36 cellular contexts compared by ENCODE assay signal in genomic region chr18:4084501-4084900, GRCh38.
"Had no signal": no experiment of that assay in that cellular context is flagged by ENCODE, and none has a peak within 500 bp of the region (broad histone marks: within the 10 kb centered on the region; RNA-seq: fewer than 3 reads in every experiment).

No MANE protein-coding gene starts in this region.

- DNase-seq: activated CD4-positive, alpha-beta memory T cell treated with anti-CD3 and anti-CD28 coated beads, Interleukin-2, amount 10 ng/mL, durations not matched to agents 7 days and 5 days; activated CD4-positive, alpha-beta T cell treated with anti-CD3 and anti-CD28 coated beads for 1 hour; activated CD4-positive, alpha-beta T cell treated with anti-CD3 and anti-CD28 coated beads for 36 hours; activated CD4-positive, alpha-beta T cell treated with anti-CD3 and anti-CD28 coated beads for 48 hours; activated CD4-positive, alpha-beta T cell treated with anti-CD3 and anti-CD28 coated beads, Interleukin-2, amount 10 ng/mL, durations not matched to agents 7 days and 5 days; activated CD4-positive, alpha-beta T cell treated with anti-CD3 and anti-CD28 coated beads, Interleukin-2, amount 50 U/mL, for 48 hours; activated CD4-positive, CD25-positive, alpha-beta regulatory T cell; activated CD8-positive, alpha-beta memory T cell treated with anti-CD3 and anti-CD28 coated beads for 24 hours; activated CD8-positive, alpha-beta memory T cell treated with anti-CD3 and anti-CD28 coated beads, Interleukin-2, amount 10 ng/mL, durations not matched to agents 7 days and 5 days; activated CD8-positive, alpha-beta memory T cell treated with anti-CD3 and anti-CD28 coated beads, Interleukin-2, amount 50 U/mL, for 48 hours; activated CD8-positive, alpha-beta T cell treated with anti-CD3 and anti-CD28 coated beads, Interleukin-2, amount 10 ng/mL, durations not matched to agents 7 days and 5 days; activated effector memory CD4-positive, alpha-beta T cell treated with Interleukin-2 at 50 U/mL for 16 hours; activated gamma-delta T cell; activated naive CD4-positive, alpha-beta T cell treated with anti-CD3 and anti-CD28 coated beads, Interleukin-2, amount 10 ng/mL, durations not matched to agents 7 days and 5 days; activated naive CD4-positive, alpha-beta T cell treated with Interleukin-2 at 50 U/mL for 16 hours; activated naive CD8-positive, alpha-beta T cell treated with anti-CD3 and anti-CD28 coated beads, Interleukin-2, amount 10 ng/mL, durations not matched to agents 7 days and 5 days; activated naive CD8-positive, alpha-beta T cell treated with anti-CD3 and anti-CD28 coated beads, Interleukin-2, amount 50 U/mL, for 24 hours; activated T-cell treated with anti-CD3 and anti-CD28 coated beads, Interleukin-2, amount 50 U/mL, for 24 hours; activated T-cell treated with anti-CD3 and anti-CD28 coated beads, Interleukin-2, amount 50 U/mL, for 48 hours; amygdala; anterior cingulate cortex; caudate nucleus; cerebellar nuclear complex; T-helper 1 cell; T-helper 2 cell; T-helper 9 cell had no signal

- H3K27me3 ChIP-seq: ascending aorta, cardiac muscle cell had no signal

- H3K27ac ChIP-seq: ascending aorta, cardiac muscle cell had no signal

- H3K27ac Mint-ChIP-seq: activated CD4-positive, alpha-beta memory T cell treated with anti-CD3 and anti-CD28 coated beads, Interleukin-2, amount 10 ng/mL, durations not matched to agents 7 days and 5 days; activated CD4-positive, alpha-beta T cell treated with anti-CD3 and anti-CD28 coated beads for 36 hours; activated CD4-positive, alpha-beta T cell treated with anti-CD3 and anti-CD28 coated beads, Interleukin-2, amount 10 ng/mL, durations not matched to agents 7 days and 5 days; activated CD8-positive, alpha-beta memory T cell treated with anti-CD3 and anti-CD28 coated beads, Interleukin-2, amount 10 ng/mL, durations not matched to agents 7 days and 5 days; activated CD8-positive, alpha-beta T cell treated with anti-CD3 and anti-CD28 coated beads, Interleukin-2, amount 10 ng/mL, durations not matched to agents 7 days and 5 days; activated naive CD4-positive, alpha-beta T cell treated with anti-CD3 and anti-CD28 coated beads, Interleukin-2, amount 10 ng/mL, durations not matched to agents 7 days and 5 days; activated naive CD4-positive, alpha-beta T cell treated with anti-CD3 and anti-CD28 coated beads, Interleukin-2, amount 50 U/mL, for 24 hours; activated naive CD8-positive, alpha-beta T cell; activated naive CD8-positive, alpha-beta T cell treated with anti-CD3 and anti-CD28 coated beads, Interleukin-2, amount 10 ng/mL, durations not matched to agents 7 days and 5 days; activated naive CD8-positive, alpha-beta T cell treated with anti-CD3 and anti-CD28 coated beads, Interleukin-2, amount 50 U/mL, for 24 hours; activated T-cell treated with anti-CD3 and anti-CD28 coated beads, Interleukin-2, amount 50 U/mL, for 24 hours; activated T-helper 2 cell treated with anti-CD3 and anti-CD28 coated beads, Interferon-gamma antibody, Interleukin-2, Interleukin-4, amounts not matched to agents 10 μg/mL and 5 μg/mL and 100 μg/mL, durations not matched to agents 14 hours and 24 hours and 36 hours; T-helper 1 cell treated with Interleukin-12 subunit alpha and Interleukin-12 subunit beta and Interleukin-4 antibody, amounts not matched to agents 30 μg/mL and 1 μg/mL, for 36 hours; T-helper 2 cell treated with Interferon-gamma antibody and Interleukin-4, amounts not matched to agents 5 μg/mL and 100 μg/mL, for 36 hours had no signal

- H3K4me3 ChIP-seq: ascending aorta, cardiac muscle cell had no signal

- H3K36me3 Mint-ChIP-seq: activated CD8-positive, alpha-beta memory T cell treated with anti-CD3 and anti-CD28 coated beads, Interleukin-2, amount 10 ng/mL, durations not matched to agents 7 days and 5 days; activated naive CD4-positive, alpha-beta T cell treated with anti-CD3 and anti-CD28 coated beads, Interleukin-2, amount 10 ng/mL, durations not matched to agents 7 days and 5 days; activated naive CD4-positive, alpha-beta T cell treated with anti-CD3 and anti-CD28 coated beads, Interleukin-2, amount 50 U/mL, for 24 hours; activated naive CD8-positive, alpha-beta T cell; activated naive CD8-positive, alpha-beta T cell treated with anti-CD3 and anti-CD28 coated beads, Interleukin-2, amount 10 ng/mL, durations not matched to agents 7 days and 5 days had no signal

- H3K4me1 ChIP-seq: ascending aorta had no signal

- H3K4me1 Mint-ChIP-seq: activated CD4-positive, alpha-beta memory T cell treated with anti-CD3 and anti-CD28 coated beads, Interleukin-2, amount 10 ng/mL, durations not matched to agents 7 days and 5 days; activated CD4-positive, alpha-beta T cell treated with anti-CD3 and anti-CD28 coated beads for 36 hours; activated CD4-positive, alpha-beta T cell treated with anti-CD3 and anti-CD28 coated beads, Interleukin-2, amount 10 ng/mL, durations not matched to agents 7 days and 5 days; activated CD8-positive, alpha-beta memory T cell treated with anti-CD3 and anti-CD28 coated beads, Interleukin-2, amount 10 ng/mL, durations not matched to agents 7 days and 5 days; activated naive CD4-positive, alpha-beta T cell treated with anti-CD3 and anti-CD28 coated beads, Interleukin-2, amount 10 ng/mL, durations not matched to agents 7 days and 5 days; activated naive CD4-positive, alpha-beta T cell treated with anti-CD3 and anti-CD28 coated beads, Interleukin-2, amount 50 U/mL, for 24 hours; activated naive CD8-positive, alpha-beta T cell treated with anti-CD3 and anti-CD28 coated beads, Interleukin-2, amount 10 ng/mL, durations not matched to agents 7 days and 5 days; activated naive CD8-positive, alpha-beta T cell treated with anti-CD3 and anti-CD28 coated beads, Interleukin-2, amount 50 U/mL, for 24 hours; central memory CD8-positive, alpha-beta T cell had no signal

- H3K4me3 Mint-ChIP-seq: activated CD4-positive, alpha-beta memory T cell treated with anti-CD3 and anti-CD28 coated beads, Interleukin-2, amount 10 ng/mL, durations not matched to agents 7 days and 5 days; activated CD4-positive, alpha-beta T cell treated with anti-CD3 and anti-CD28 coated beads for 36 hours; activated CD4-positive, alpha-beta T cell treated with anti-CD3 and anti-CD28 coated beads, Interleukin-2, amount 10 ng/mL, durations not matched to agents 7 days and 5 days; activated CD8-positive, alpha-beta memory T cell treated with anti-CD3 and anti-CD28 coated beads, Interleukin-2, amount 10 ng/mL, durations not matched to agents 7 days and 5 days; activated CD8-positive, alpha-beta T cell treated with anti-CD3 and anti-CD28 coated beads, Interleukin-2, amount 10 ng/mL, durations not matched to agents 7 days and 5 days; activated naive CD4-positive, alpha-beta T cell treated with anti-CD3 and anti-CD28 coated beads, Interleukin-2, amount 10 ng/mL, durations not matched to agents 7 days and 5 days; activated naive CD4-positive, alpha-beta T cell treated with anti-CD3 and anti-CD28 coated beads, Interleukin-2, amount 50 U/mL, for 24 hours; activated naive CD8-positive, alpha-beta T cell; activated naive CD8-positive, alpha-beta T cell treated with anti-CD3 and anti-CD28 coated beads, Interleukin-2, amount 10 ng/mL, durations not matched to agents 7 days and 5 days; activated naive CD8-positive, alpha-beta T cell treated with anti-CD3 and anti-CD28 coated beads, Interleukin-2, amount 50 U/mL, for 24 hours; activated T-cell treated with anti-CD3 and anti-CD28 coated beads, Interleukin-2, amount 50 U/mL, for 24 hours; brain; central memory CD8-positive, alpha-beta T cell; T-helper 1 cell treated with Interleukin-12 subunit alpha and Interleukin-12 subunit beta and Interleukin-4 antibody, amounts not matched to agents 30 μg/mL and 1 μg/mL, for 36 hours; T-helper 2 cell treated with Interferon-gamma antibody and Interleukin-4, amounts not matched to agents 5 μg/mL and 100 μg/mL, for 36 hours had no signal

- H3K9me3 Mint-ChIP-seq: activated naive CD4-positive, alpha-beta T cell treated with anti-CD3 and anti-CD28 coated beads, Interleukin-2, amount 10 ng/mL, durations not matched to agents 7 days and 5 days; central memory CD8-positive, alpha-beta T cell had no signal

- H3K9me3 ChIP-seq: ascending aorta had no signal

- H3K36me3 ChIP-seq: ascending aorta, cardiac muscle cell had no signal

- H3K27me3 Mint-ChIP-seq: activated CD4-positive, alpha-beta T cell treated with anti-CD3 and anti-CD28 coated beads, Interleukin-2, amount 10 ng/mL, durations not matched to agents 7 days and 5 days; activated CD8-positive, alpha-beta memory T cell treated with anti-CD3 and anti-CD28 coated beads, Interleukin-2, amount 10 ng/mL, durations not matched to agents 7 days and 5 days; activated naive CD4-positive, alpha-beta T cell treated with anti-CD3 and anti-CD28 coated beads, Interleukin-2, amount 10 ng/mL, durations not matched to agents 7 days and 5 days; activated naive CD8-positive, alpha-beta T cell treated with anti-CD3 and anti-CD28 coated beads, Interleukin-2, amount 50 U/mL, for 24 hours; activated T-cell treated with anti-CD3 and anti-CD28 coated beads, Interleukin-2, amount 50 U/mL, for 24 hours; brain had no signal

- ATAC-seq: activated CD4-positive, alpha-beta T cell treated with anti-CD3 and anti-CD28 coated beads for 36 hours; activated CD4-positive, CD25-positive, alpha-beta regulatory T cell treated with anti-CD3 and anti-CD28 coated beads, Interleukin-2, amount 50 U/mL, for 24 hours; activated CD8-positive, alpha-beta memory T cell treated with anti-CD3 and anti-CD28 coated beads, Interleukin-2, amount 10 ng/mL, durations not matched to agents 7 days and 5 days; activated CD8-positive, alpha-beta T cell treated with anti-CD3 and anti-CD28 coated beads, Interleukin-2, amount 10 ng/mL, durations not matched to agents 7 days and 5 days; activated naive CD8-positive, alpha-beta T cell treated with anti-CD3 and anti-CD28 coated beads, Interleukin-2, amount 50 U/mL, for 24 hours had no signal
